In genomic region chr12:49659753-49660152, GRCh38 we compare ENCODE assay signal across 16 cellular contexts. TPM values are rescaled to one million over a fixed set of nuclear protein-coding genes. Genes with fewer than 3 reads are reported as not detected.
DNase-seq lines count a peak whose midpoint lies in the region; ATAC-seq and TF ChIP-seq lines count a peak whose summit lies in the region.
"Had no signal": no experiment of that assay in that cellular context is flagged by ENCODE, and none has a peak within 500 bp of the region (broad histone marks: within the 10 kb centered on the region; RNA-seq: fewer than 3 reads in every experiment).

No MANE protein-coding gene starts in this region.

- no peak for DNase-seq in activated naive CD8-positive, alpha-beta T cell treated with anti-CD3 and anti-CD28 coated beads, Interleukin-2, amount 10 ng/mL, durations not matched to agents 7 days and 5 days
- no peak for DNase-seq in activated naive CD8-positive, alpha-beta T cell treated with anti-CD3 and anti-CD28 coated beads for 36 hours
- DNase-seq in T-helper 17 cell (no peak), neural crest cell (ENCODE audit: low read depth, low spot score) (no peak), HuH-7.5 (ENCODE audit: low spot score) (no peak)
- DNase-seq: C1 segment of cervical spinal cord; CD8-positive, alpha-beta memory T cell; DMS53; GF-D8; GM23248 had no signal

- H3K27me3 ChIP-seq in BLaER1 treated with 17β-estradiol and CSF1 and Interleukin-3, amounts not matched to agents 10 nM and 100 nM: no peaks in the 10 kb centered on the region

- H3K4me1 ChIP-seq in BLaER1 treated with 17β-estradiol and CSF1 and Interleukin-3, amounts not matched to agents 10 nM and 100 nM: peaks cover 52 to 71% (median 69%) of the 10 kb centered on the region in 10 experiments

- H3K4me1 Mint-ChIP-seq in activated naive CD8-positive, alpha-beta T cell treated with anti-CD3 and anti-CD28 coated beads, Interleukin-2, amount 10 ng/mL, durations not matched to agents 7 days and 5 days: peaks cover 57% of the 10 kb centered on the region
- peaks cover 66% of the 10 kb centered on the region for H3K4me1 Mint-ChIP-seq in activated naive CD8-positive, alpha-beta T cell treated with anti-CD3 and anti-CD28 coated beads for 36 hours
- H3K4me1 Mint-ChIP-seq in T-helper 17 cell: peaks cover 50% of the 10 kb centered on the region
- peaks cover 19% of the 10 kb centered on the region for H3K4me1 Mint-ChIP-seq in neural crest cell

- no peak for ATAC-seq in activated naive CD8-positive, alpha-beta T cell treated with anti-CD3 and anti-CD28 coated beads, Interleukin-2, amount 10 ng/mL, durations not matched to agents 7 days and 5 days (ENCODE audit: low read depth)
- ATAC-seq in T-helper 17 cell (no peak), GM18907 (IDR thresholded peaks at IDR 0.05; ENCODE audit: unreplicated experiment) (no peak), GM21526 (IDR thresholded peaks at IDR 0.05; ENCODE audit: low FRiP score, unreplicated experiment) (no peak)
- ATAC-seq: HCT116 had no signal

- H3K9me3 Mint-ChIP-seq in activated naive CD8-positive, alpha-beta T cell treated with anti-CD3 and anti-CD28 coated beads, Interleukin-2, amount 10 ng/mL, durations not matched to agents 7 days and 5 days: peaks cover 3% of the 10 kb centered on the region
- H3K9me3 Mint-ChIP-seq in activated naive CD8-positive, alpha-beta T cell treated with anti-CD3 and anti-CD28 coated beads for 36 hours: no peaks in the 10 kb centered on the region
- no peaks in the 10 kb centered on the region for H3K9me3 Mint-ChIP-seq in neural crest cell
- H3K9me3 Mint-ChIP-seq: CD8-positive, alpha-beta memory T cell had no signal

- H3K9ac ChIP-seq in BLaER1 treated with 17β-estradiol and CSF1 and Interleukin-3, amounts not matched to agents 10 nM and 100 nM: no peak overlapping the region
- H3K9ac ChIP-seq: GM23248 had no signal

- peak overlapping the region; percentile 54 for H3K27ac Mint-ChIP-seq in activated naive CD8-positive, alpha-beta T cell treated with anti-CD3 and anti-CD28 coated beads, Interleukin-2, amount 10 ng/mL, durations not matched to agents 7 days and 5 days
- no peak overlapping the region for H3K27ac Mint-ChIP-seq in activated naive CD8-positive, alpha-beta T cell treated with anti-CD3 and anti-CD28 coated beads for 36 hours
- peak overlapping the region; percentile 3 for H3K27ac Mint-ChIP-seq in T-helper 17 cell
- peak overlapping the region; percentile 50 for H3K27ac Mint-ChIP-seq in neural crest cell (ENCODE audit: unreplicated experiment)

- H3K36me3 ChIP-seq in BLaER1 treated with 17β-estradiol and CSF1 and Interleukin-3, amounts not matched to agents 10 nM and 100 nM: peaks cover 41 to 67% (median 57%) of the 10 kb centered on the region in 11 experiments

- H3K27ac ChIP-seq in BLaER1 treated with 17β-estradiol and CSF1 and Interleukin-3, amounts not matched to agents 10 nM and 100 nM: peak overlapping the region in 5 of 11 experiments; percentile 16 to 100 (median 98); a peak in 7 of 22 replicates
- H3K27ac ChIP-seq: 22Rv1, GM23248, HL-60 had no signal

- H3K27me3 Mint-ChIP-seq in activated naive CD8-positive, alpha-beta T cell treated with anti-CD3 and anti-CD28 coated beads, Interleukin-2, amount 10 ng/mL, durations not matched to agents 7 days and 5 days: no peaks in the 10 kb centered on the region
- H3K27me3 Mint-ChIP-seq in activated naive CD8-positive, alpha-beta T cell treated with anti-CD3 and anti-CD28 coated beads for 36 hours: no peaks in the 10 kb centered on the region
- H3K27me3 Mint-ChIP-seq in T-helper 17 cell (no peaks in the 10 kb centered on the region), neural crest cell (ENCODE audit: low read depth) (no peaks in the 10 kb centered on the region)
- H3K27me3 Mint-ChIP-seq: CD8-positive, alpha-beta memory T cell had no signal

- no peak overlapping the region for H3K4me3 ChIP-seq in BLaER1 treated with 17β-estradiol and CSF1 and Interleukin-3, amounts not matched to agents 10 nM and 100 nM
- H3K4me3 ChIP-seq: GM23248 had no signal

- H3K36me3 Mint-ChIP-seq in activated naive CD8-positive, alpha-beta T cell treated with anti-CD3 and anti-CD28 coated beads, Interleukin-2, amount 10 ng/mL, durations not matched to agents 7 days and 5 days: peaks cover 43% of the 10 kb centered on the region
- peaks cover 51% of the 10 kb centered on the region for H3K36me3 Mint-ChIP-seq in activated naive CD8-positive, alpha-beta T cell treated with anti-CD3 and anti-CD28 coated beads for 36 hours
- H3K36me3 Mint-ChIP-seq in T-helper 17 cell (ENCODE audit: low read depth): peaks cover 9% of the 10 kb centered on the region
- H3K36me3 Mint-ChIP-seq in neural crest cell (ENCODE audit: low read depth): peaks cover 12% of the 10 kb centered on the region

- peak overlapping the region in 9 of 11 experiments; percentile 5 to 99 (median 47); a peak in 11 of 22 replicates for H3K4me2 ChIP-seq in BLaER1 treated with 17β-estradiol and CSF1 and Interleukin-3, amounts not matched to agents 10 nM and 100 nM

- no peaks in the 10 kb centered on the region for H4K20me1 ChIP-seq in BLaER1 treated with 17β-estradiol and CSF1 and Interleukin-3, amounts not matched to agents 10 nM and 100 nM

- no peaks in the 10 kb centered on the region for H3K9me3 ChIP-seq in BLaER1 treated with 17β-estradiol and CSF1 and Interleukin-3, amounts not matched to agents 10 nM and 100 nM (replicated peaks in 1 of 11)
- H3K9me3 ChIP-seq in T-helper 17 cell (ENCODE audit: control insufficient read depth, low read length, poor library complexity, severe bottlenecking): no peaks in the 10 kb centered on the region

- no peak overlapping the region for H3K4me3 Mint-ChIP-seq in activated naive CD8-positive, alpha-beta T cell treated with anti-CD3 and anti-CD28 coated beads, Interleukin-2, amount 10 ng/mL, durations not matched to agents 7 days and 5 days
- H3K4me3 Mint-ChIP-seq in activated naive CD8-positive, alpha-beta T cell treated with anti-CD3 and anti-CD28 coated beads for 36 hours: no peak overlapping the region
- H3K4me3 Mint-ChIP-seq in T-helper 17 cell (no peak overlapping the region), neural crest cell (no peak overlapping the region)

- TF ChIP-seq CTCF in neural crest cell (conservative IDR thresholded peaks at IDR 0.05): no peak

- POLR2A ChIA-PET in activated naive CD8-positive, alpha-beta T cell treated with anti-CD3 and anti-CD28 coated beads, Interleukin-2, amount 10 ng/mL, durations not matched to agents 7 days and 5 days (lab: Charles Lee): interaction anchor here (0.7 kb wide), 1 partner anchor 393 kb away, joined by 3 read pairs; no protein-coding TSS in a partner anchor

RNA-seq across cellular contexts. Expression of gene PRPF40B, which starts 36.4 kb away (rescaled TPM):
- total RNA-seq in activated naive CD8-positive, alpha-beta T cell treated with anti-CD3 and anti-CD28 coated beads, Interleukin-2, amount 10 ng/mL, durations not matched to agents 7 days and 5 days: 10 to 100 TPM; 16.5 to 18.0 TPM
- total RNA-seq in activated naive CD8-positive, alpha-beta T cell treated with anti-CD3 and anti-CD28 coated beads for 36 hours: 1 to 10 TPM; 8.1 to 8.5 TPM
- total RNA-seq in T-helper 17 cell (1 to 10 TPM; 5.6 to 7.1 TPM), neural crest cell (24.4 and 27.0 TPM in 2 replicates)

RNA-seq across cellular contexts. Expression of gene FMNL3, which starts 47.5 kb away (rescaled TPM):
- total RNA-seq in activated naive CD8-positive, alpha-beta T cell treated with anti-CD3 and anti-CD28 coated beads, Interleukin-2, amount 10 ng/mL, durations not matched to agents 7 days and 5 days: 10 to 100 TPM; 43.5 to 43.8 TPM
- 10 to 100 TPM; 20.3 to 22.3 TPM for total RNA-seq in activated naive CD8-positive, alpha-beta T cell treated with anti-CD3 and anti-CD28 coated beads for 36 hours
- 10 to 100 TPM; 17.0 to 19.7 TPM for total RNA-seq in T-helper 17 cell
- total RNA-seq in neural crest cell: 38.9 and 41.4 TPM in 2 replicates

RNA-seq across cellular contexts. Expression of gene FAM186B, which starts 54.3 kb away (rescaled TPM):
- total RNA-seq in activated naive CD8-positive, alpha-beta T cell treated with anti-CD3 and anti-CD28 coated beads, Interleukin-2, amount 10 ng/mL, durations not matched to agents 7 days and 5 days: under 1 TPM; 0.11 to 0.20 TPM
- total RNA-seq in activated naive CD8-positive, alpha-beta T cell treated with anti-CD3 and anti-CD28 coated beads for 36 hours: under 1 TPM; 0.14 to 0.41 TPM
- total RNA-seq in T-helper 17 cell (under 1 TPM; 0.37 to 0.39 TPM), neural crest cell (0.28 TPM in 1 of 2 replicates, not detected in the other)
